ENCODE assay signal across 29 cellular contexts in the genomic region with DNA sequence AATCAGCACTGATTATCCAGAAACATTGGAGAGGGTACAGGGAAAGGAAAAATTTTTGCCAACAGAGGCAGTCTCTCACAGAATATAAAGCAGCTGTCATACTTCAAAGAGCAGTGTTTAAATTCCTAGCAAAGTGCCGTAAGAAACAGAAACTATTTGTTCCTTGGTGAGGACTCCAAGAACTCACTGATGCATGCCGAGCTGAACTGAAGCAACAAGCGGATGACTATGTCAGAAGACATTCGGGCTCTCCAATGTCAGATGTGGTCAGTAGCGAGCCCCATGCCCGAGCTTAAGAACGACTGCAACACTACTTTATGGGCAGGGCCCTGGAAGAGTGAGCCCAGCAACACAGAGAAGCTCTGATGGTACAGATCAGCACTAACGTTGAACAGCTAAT.
"Had no signal": no experiment of that assay in that cellular context is flagged by ENCODE, and none has a peak within 500 bp of the region (broad histone marks: within the 10 kb centered on the region; RNA-seq: fewer than 3 reads in every experiment).

No MANE protein-coding gene starts in this region.

- H3K4me3 ChIP-seq: colonic mucosa, dorsolateral prefrontal cortex, esophagus muscularis mucosa, gastroesophageal sphincter, heart left ventricle, left lung, lung, sigmoid colon, smooth muscle cell, testis, upper lobe of left lung had no signal

- H3K27me3 ChIP-seq: colonic mucosa, esophagus muscularis mucosa, gastroesophageal sphincter, sigmoid colon, testis, upper lobe of left lung had no signal

- ATAC-seq: effector memory CD8-positive, alpha-beta T cell; gastroesophageal sphincter; heart left ventricle; left lung; naive thymus-derived CD4-positive, alpha-beta T cell; stimulated activated memory B cell treated with anti-CD40 and anti-IgM and Interleukin-4, amounts not matched to agents 10 μg/mL and 1 μg/mL and 100 μg/mL, for 72 hours had no signal

- H3K27ac ChIP-seq: colonic mucosa, dorsolateral prefrontal cortex, esophagus muscularis mucosa, gastroesophageal sphincter, heart left ventricle, left lung, sigmoid colon, testis, upper lobe of left lung, WERI-Rb-1 had no signal

- DNase-seq: activated CD4-positive, alpha-beta T cell treated with anti-CD3 and anti-CD28 coated beads, Interleukin-2, amount 10 ng/mL, durations not matched to agents 7 days and 5 days; activated CD4-positive, CD25-positive, alpha-beta regulatory T cell treated with anti-CD3 and anti-CD28 coated beads, Interleukin-2, amount 50 U/mL, for 72 hours; activated CD8-positive, alpha-beta memory T cell treated with anti-CD3 and anti-CD28 coated beads for 24 hours; activated CD8-positive, alpha-beta memory T cell treated with anti-CD3 and anti-CD28 coated beads, Interleukin-2, amount 50 U/mL, for 4 hours; activated naive CD4-positive, alpha-beta T cell; activated naive CD8-positive, alpha-beta T cell treated with anti-CD3 and anti-CD28 coated beads, Interleukin-2, amount 10 ng/mL, durations not matched to agents 7 days and 5 days; activated T-cell treated with anti-CD3 and anti-CD28 coated beads, Interleukin-2, amount 50 U/mL, for 24 hours; amniotic stem cell; colonic mucosa; dorsolateral prefrontal cortex; effector memory CD8-positive, alpha-beta T cell; heart left ventricle; left lung; naive thymus-derived CD4-positive, alpha-beta T cell; occipital lobe; sigmoid colon; stimulated activated CD4-positive, alpha-beta T cell treated with anti-CD3 and anti-CD28 coated beads, Interleukin-15, amount 100 ng/mL, for 24 hours; testis; upper lobe of left lung; WERI-Rb-1 had no signal

- H3K36me3 ChIP-seq: colonic mucosa, esophagus muscularis mucosa, gastroesophageal sphincter, heart left ventricle, left lung, sigmoid colon, upper lobe of left lung, WERI-Rb-1 had no signal

- FAIRE-seq: bronchial epithelial cell, endothelial cell of umbilical vein, islet of Langerhans, TTC549 had no signal

- H3K9me3 ChIP-seq: colonic mucosa, gastroesophageal sphincter, left lung, sigmoid colon, testis, upper lobe of left lung had no signal

- H3K4me1 ChIP-seq: colonic mucosa, esophagus muscularis mucosa, gastroesophageal sphincter, heart left ventricle, left lung, sigmoid colon, testis, upper lobe of left lung had no signal

- H3K4me2 ChIP-seq: smooth muscle cell had no signal
